In genomic region chr3:175980731-175981130, GRCh38 we compare ENCODE assay signal across 19 cellular contexts.
A peak's percentile ranks its signal among the peaks of the same experiment; 100 is the strongest.
DNase-seq lines count a peak whose midpoint lies in the region; ATAC-seq and TF ChIP-seq lines count a peak whose summit lies in the region.
"Had no signal": no experiment of that assay in that cellular context is flagged by ENCODE, and none has a peak within 500 bp of the region (broad histone marks: within the 10 kb centered on the region; RNA-seq: fewer than 3 reads in every experiment).

No MANE protein-coding gene starts in this region.

- DNase-seq in AG09309 (ENCODE audit: low read depth) = peak; percentile 34
- DNase-seq in NCI-H226 = peak; percentile 20
- DNase-seq in fibroblast of peridontal ligament (ENCODE audit: extremely low read depth) = peak; percentile 87
- DNase-seq in osteocyte (ENCODE audit: extremely low spot score, unreplicated experiment) = no peak
- no peak for DNase-seq in GM23338 (ENCODE audit: low spot score)
- DNase-seq in mammary epithelial cell = no peak
- no peak for DNase-seq in NOMO-1 treated with DMSO at 0.1 percent for 48 hours (lab: John Stamatoyannopoulos, UW; ENCODE audit: unreplicated experiment)
- DNase-seq: CD8-positive, alpha-beta memory T cell; DMS79; HCEC 1CT; KBM-7; MV-4-11; NCI-H1417 treated with DMSO at 0.1 percent for 48 hours; NCI-H2029; NCI-H510A had no signal

- H3K4me1 ChIP-seq in GM23338 (ENCODE audit: insufficient read depth) (no peaks in the 10 kb centered on the region), mammary epithelial cell (ENCODE audit: insufficient read depth, low read length) (no peaks in the 10 kb centered on the region)
- H3K4me1 ChIP-seq: A549, BLaER1 had no signal

- 42% methylated on average over 2 of the region's 2 CpGs for WGBS in mammary epithelial cell (ENCODE audit: low coverage, missing lambda C conversion rate)

- no peaks in the 10 kb centered on the region for H3K9me2 ChIP-seq in GM23338 (ENCODE audit: insufficient read depth)

- intact Hi-C loops in mammary epithelial cell (cut with micrococcal nuclease) = no loop called here

- CTCF ChIA-PET in mammary epithelial cell (lab: Charles Lee; ENCODE audit: low non-redundant PET) = no interaction called here

- peak overlapping the region; percentile 20 for H3K27ac Mint-ChIP-seq in osteocyte (ENCODE audit: unreplicated experiment)
- H3K27ac Mint-ChIP-seq in GM23338 = no peak overlapping the region

- H3K9me3 ChIP-seq in mammary epithelial cell (replicated peaks; ENCODE audit: insufficient read depth, low read length) = no peaks in the 10 kb centered on the region
- H3K9me3 ChIP-seq: A549 had no signal

- H4K20me1 ChIP-seq in GM23338 (replicated peaks; ENCODE audit: insufficient read depth) (no peaks in the 10 kb centered on the region), mammary epithelial cell (ENCODE audit: insufficient read depth, low read length) (no peaks in the 10 kb centered on the region)
- H4K20me1 ChIP-seq: BLaER1 had no signal

- dilution Hi-C loops in mammary epithelial cell (cut with HindIII; ENCODE audit: low sequenced_read_pairs) = no loop called here

- H3K9me3 Mint-ChIP-seq in osteocyte (ENCODE audit: unreplicated experiment) (peaks cover 1% of the 10 kb centered on the region), GM23338 (peaks cover 16% of the 10 kb centered on the region; the same call in 2 of the 3 replicates)

- H3K27ac ChIP-seq in GM23338 (ENCODE audit: low read depth) = no peak overlapping the region
- H3K27ac ChIP-seq in mammary epithelial cell (ENCODE audit: insufficient read depth, low read depth, low read length) = no peak overlapping the region
- H3K27ac ChIP-seq: A549, BLaER1 had no signal

- H3K36me3 Mint-ChIP-seq in osteocyte (ENCODE audit: unreplicated experiment) (no peaks in the 10 kb centered on the region), GM23338 (ENCODE audit: low read depth) (peaks cover 11% of the 10 kb centered on the region)
- H3K36me3 Mint-ChIP-seq: CD8-positive, alpha-beta memory T cell had no signal

- H3K27me3 Mint-ChIP-seq in osteocyte (ENCODE audit: unreplicated experiment) = no peaks in the 10 kb centered on the region
- H3K27me3 Mint-ChIP-seq in GM23338 (ENCODE audit: insufficient read depth, low read depth, poor library complexity) = no peaks in the 10 kb centered on the region
- H3K27me3 Mint-ChIP-seq: CD8-positive, alpha-beta memory T cell had no signal

- no peak overlapping the region for H3K4me3 ChIP-seq in AG09309 (ENCODE audit: control insufficient read depth, low read depth, low read length)
- no peak overlapping the region for H3K4me3 ChIP-seq in GM23338
- H3K4me3 ChIP-seq in mammary epithelial cell (replicated peaks in 1 of 3; ENCODE audit: insufficient read depth in 1 of 3, low read depth in 2 of 3, low read length in 3 of 3) = no peak overlapping the region
- H3K4me3 ChIP-seq: A549, BLaER1, GM12878 had no signal

- no peaks in the 10 kb centered on the region for H3F3A ChIP-seq in GM23338 (replicated peaks; ENCODE audit: low read depth)

- H3K27me3 ChIP-seq in GM23338 (ENCODE audit: insufficient read depth) (no peaks in the 10 kb centered on the region), mammary epithelial cell (ENCODE audit: insufficient read depth, low read length) (no peaks in the 10 kb centered on the region)
- H3K27me3 ChIP-seq: BLaER1 had no signal

- H3K4me2 ChIP-seq in GM23338 (no peak overlapping the region), mammary epithelial cell (ENCODE audit: insufficient read depth, low read depth, low read length) (no peak overlapping the region)
- H3K4me2 ChIP-seq: A549, BLaER1 had no signal

- H3K36me3 ChIP-seq in GM23338 (ENCODE audit: insufficient read depth) (no peaks in the 10 kb centered on the region), mammary epithelial cell (ENCODE audit: insufficient read depth, low read length) (no peaks in the 10 kb centered on the region)
- H3K36me3 ChIP-seq: BLaER1 had no signal

- H3K9ac ChIP-seq in mammary epithelial cell (ENCODE audit: insufficient read depth, low read length) = no peak overlapping the region
- H3K9ac ChIP-seq: BLaER1 had no signal

- ATAC-seq in GM23338 = no peak
- ATAC-seq: A549, GM12878, Panc1 had no signal

- TF ChIP-seq CTCF in AG09309 (IDR thresholded peaks at IDR 0.05; ENCODE audit: control insufficient read depth, insufficient read depth, low read depth, low read length, missing control alignments) (no peak), osteocyte (IDR thresholded peaks at IDR 0.05) (no peak), GM23338 (conservative IDR thresholded peaks at IDR 0.05; ENCODE audit: low read depth in 2 of 2) (no peak), mammary epithelial cell (conservative IDR thresholded peaks at IDR 0.05 in 1 of 2, IDR thresholded peaks at IDR 0.05 in 1 of 2; ENCODE audit: extremely low read depth in 1 of 2, insufficient read depth in 1 of 2, low read depth in 1 of 2, low read length in 2 of 2) (no peak)

- H3K79me2 ChIP-seq in GM23338 (replicated peaks; ENCODE audit: insufficient read depth) (no peaks in the 10 kb centered on the region), mammary epithelial cell (ENCODE audit: insufficient read depth, low read length) (no peaks in the 10 kb centered on the region)

- H3K4me3 Mint-ChIP-seq in osteocyte (ENCODE audit: unreplicated experiment) = no peak overlapping the region
- no peak overlapping the region for H3K4me3 Mint-ChIP-seq in GM23338
- H3K4me3 Mint-ChIP-seq: CD8-positive, alpha-beta memory T cell had no signal

- BruUV-seq in mammary epithelial cell (replicated peaks; lab: Mats Ljungman, UMichigan) = no TSS peak

- H3K4me1 Mint-ChIP-seq in osteocyte (ENCODE audit: unreplicated experiment) (peaks cover 18% of the 10 kb centered on the region), GM23338 (peaks cover 8% of the 10 kb centered on the region)
- H3K4me1 Mint-ChIP-seq: CD8-positive, alpha-beta memory T cell had no signal

- in situ Hi-C loops in mammary epithelial cell (cut with MboI; ENCODE audit: low sequenced_read_pairs in 2 of 2) = no loop called here

- no peak overlapping the region for H2AFZ ChIP-seq in GM23338
- no peak overlapping the region for H2AFZ ChIP-seq in mammary epithelial cell (ENCODE audit: low read depth, low read length)

TF ChIP-seq in GM23338, 12 proteins besides CTCF, POLR2A, EP300 and RAD21 (continues in another document):
- TF ChIP-seq CREB1 (CRISPR knock-in tag; IDR thresholded peaks at IDR 0.05; ENCODE audit: low read depth) (no peak), ZNF114 (CRISPR knock-in tag; IDR thresholded peaks at IDR 0.05) (no peak), POLR2AphosphoS5 (IDR thresholded peaks at IDR 0.05; ENCODE audit: low read depth) (no peak), ZNF331 (CRISPR knock-in tag; IDR thresholded peaks at IDR 0.05; ENCODE audit: low read depth) (no peak)
- TF ChIP-seq, protein P1, sequence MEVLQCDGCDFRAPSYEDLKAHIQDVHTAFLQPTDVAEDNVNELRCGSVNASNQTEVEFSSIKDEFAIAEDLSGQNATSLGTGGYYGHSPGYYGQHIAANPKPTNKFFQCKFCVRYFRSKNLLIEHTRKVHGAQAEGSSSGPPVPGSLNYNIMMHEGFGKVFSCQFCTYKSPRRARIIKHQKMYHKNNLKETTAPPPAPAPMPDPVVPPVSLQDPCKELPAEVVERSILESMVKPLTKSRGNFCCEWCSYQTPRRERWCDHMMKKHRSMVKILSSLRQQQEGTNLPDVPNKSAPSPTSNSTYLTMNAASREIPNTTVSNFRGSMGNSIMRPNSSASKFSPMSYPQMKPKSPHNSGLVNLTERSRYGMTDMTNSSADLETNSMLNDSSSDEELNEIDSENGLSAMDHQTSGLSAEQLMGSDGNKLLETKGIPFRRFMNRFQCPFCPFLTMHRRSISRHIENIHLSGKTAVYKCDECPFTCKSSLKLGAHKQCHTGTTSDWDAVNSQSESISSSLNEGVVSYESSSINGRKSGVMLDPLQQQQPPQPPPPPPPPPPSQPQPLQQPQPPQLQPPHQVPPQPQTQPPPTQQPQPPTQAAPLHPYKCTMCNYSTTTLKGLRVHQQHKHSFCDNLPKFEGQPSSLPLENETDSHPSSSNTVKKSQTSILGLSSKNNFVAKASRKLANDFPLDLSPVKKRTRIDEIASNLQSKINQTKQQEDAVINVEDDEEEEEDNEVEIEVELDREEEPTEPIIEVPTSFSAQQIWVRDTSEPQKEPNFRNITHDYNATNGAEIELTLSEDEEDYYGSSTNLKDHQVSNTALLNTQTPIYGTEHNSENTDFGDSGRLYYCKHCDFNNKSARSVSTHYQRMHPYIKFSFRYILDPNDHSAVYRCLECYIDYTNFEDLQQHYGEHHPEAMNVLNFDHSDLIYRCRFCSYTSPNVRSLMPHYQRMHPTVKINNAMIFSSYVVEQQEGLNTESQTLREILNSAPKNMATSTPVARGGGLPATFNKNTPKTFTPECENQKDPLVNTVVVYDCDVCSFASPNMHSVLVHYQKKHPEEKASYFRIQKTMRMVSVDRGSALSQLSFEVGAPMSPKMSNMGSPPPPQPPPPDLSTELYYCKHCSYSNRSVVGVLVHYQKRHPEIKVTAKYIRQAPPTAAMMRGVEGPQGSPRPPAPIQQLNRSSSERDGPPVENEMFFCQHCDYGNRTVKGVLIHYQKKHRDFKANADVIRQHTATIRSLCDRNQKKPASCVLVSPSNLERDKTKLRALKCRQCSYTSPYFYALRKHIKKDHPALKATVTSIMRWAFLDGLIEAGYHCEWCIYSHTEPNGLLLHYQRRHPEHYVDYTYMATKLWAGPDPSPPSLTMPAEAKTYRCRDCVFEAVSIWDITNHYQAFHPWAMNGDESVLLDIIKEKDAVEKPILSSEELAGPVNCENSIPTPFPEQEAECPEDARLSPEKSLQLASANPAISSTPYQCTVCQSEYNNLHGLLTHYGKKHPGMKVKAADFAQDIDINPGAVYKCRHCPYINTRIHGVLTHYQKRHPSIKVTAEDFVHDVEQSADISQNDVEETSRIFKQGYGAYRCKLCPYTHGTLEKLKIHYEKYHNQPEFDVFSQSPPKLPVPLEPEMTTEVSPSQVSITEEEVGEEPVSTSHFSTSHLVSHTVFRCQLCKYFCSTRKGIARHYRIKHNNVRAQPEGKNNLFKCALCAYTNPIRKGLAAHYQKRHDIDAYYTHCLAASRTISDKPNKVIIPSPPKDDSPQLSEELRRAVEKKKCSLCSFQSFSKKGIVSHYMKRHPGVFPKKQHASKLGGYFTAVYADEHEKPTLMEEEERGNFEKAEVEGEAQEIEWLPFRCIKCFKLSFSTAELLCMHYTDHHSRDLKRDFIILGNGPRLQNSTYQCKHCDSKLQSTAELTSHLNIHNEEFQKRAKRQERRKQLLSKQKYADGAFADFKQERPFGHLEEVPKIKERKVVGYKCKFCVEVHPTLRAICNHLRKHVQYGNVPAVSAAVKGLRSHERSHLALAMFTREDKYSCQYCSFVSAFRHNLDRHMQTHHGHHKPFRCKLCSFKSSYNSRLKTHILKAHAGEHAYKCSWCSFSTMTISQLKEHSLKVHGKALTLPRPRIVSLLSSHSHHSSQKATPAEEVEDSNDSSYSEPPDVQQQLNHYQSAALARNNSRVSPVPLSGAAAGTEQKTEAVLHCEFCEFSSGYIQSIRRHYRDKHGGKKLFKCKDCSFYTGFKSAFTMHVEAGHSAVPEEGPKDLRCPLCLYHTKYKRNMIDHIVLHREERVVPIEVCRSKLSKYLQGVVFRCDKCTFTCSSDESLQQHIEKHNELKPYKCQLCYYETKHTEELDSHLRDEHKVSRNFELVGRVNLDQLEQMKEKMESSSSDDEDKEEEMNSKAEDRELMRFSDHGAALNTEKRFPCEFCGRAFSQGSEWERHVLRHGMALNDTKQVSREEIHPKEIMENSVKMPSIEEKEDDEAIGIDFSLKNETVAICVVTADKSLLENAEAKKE (CRISPR knock-in tag; IDR thresholded peaks at IDR 0.05) = no peak

Comparison
In these comparisons a context has a peak if more than half of its experiments do, and no peak if none do; other contexts are left out.
1. DNase-seq: peak in AG09309 (single experiment), NCI-H226 (single experiment) and fibroblast of peridontal ligament (single experiment); none in osteocyte (single experiment), GM23338 (single experiment), mammary epithelial cell (single experiment) and NOMO-1 treated with DMSO at 0.1 percent for 48 hours (single experiment).